In the genomic region with DNA sequence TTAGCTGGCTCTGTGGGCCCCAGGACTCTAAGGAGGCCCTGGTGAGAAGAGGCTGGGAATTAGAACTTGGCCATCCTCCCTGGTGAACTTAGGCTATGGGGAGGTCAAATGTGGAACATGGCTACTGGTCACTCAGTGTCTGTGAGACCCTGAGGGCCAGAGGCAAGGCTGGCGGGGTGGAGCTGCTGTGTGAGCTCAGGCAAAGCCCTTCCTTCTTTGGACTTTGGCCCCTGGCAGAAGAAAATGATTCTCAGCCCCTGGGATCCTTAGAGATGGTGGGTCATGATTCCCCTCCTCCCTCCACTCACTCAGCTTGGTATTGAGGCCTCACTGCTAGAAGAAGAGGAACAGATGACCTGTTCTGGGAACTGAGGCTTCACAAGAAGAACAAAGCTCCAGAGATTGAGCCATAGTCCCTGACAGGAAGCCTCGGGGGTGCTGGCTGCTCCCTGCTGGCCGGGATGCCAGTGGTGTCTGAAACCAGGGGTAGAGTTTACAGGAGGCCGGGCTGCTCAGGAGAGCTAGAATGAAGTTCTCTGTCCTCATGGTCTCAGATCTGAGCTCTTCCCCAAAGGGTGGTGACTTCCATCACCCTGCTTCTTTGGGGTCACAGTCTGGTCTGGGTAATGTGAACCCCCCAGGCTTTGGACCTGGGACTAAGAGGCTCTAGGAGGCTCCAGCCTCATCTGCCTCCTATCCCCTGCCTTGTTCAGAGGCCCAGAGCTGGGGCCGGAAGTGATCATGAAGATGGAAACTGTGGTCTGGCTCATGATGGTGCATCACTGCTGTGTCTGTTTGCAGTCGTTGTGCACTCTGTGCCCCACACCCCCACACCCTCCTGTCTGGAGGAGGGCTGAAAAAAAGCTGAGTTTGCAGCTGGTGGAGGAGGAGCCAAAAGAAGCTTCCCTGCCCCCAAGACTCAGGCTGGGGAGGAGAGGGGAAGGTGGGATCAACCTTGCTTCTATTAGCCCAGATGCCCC, we compare ENCODE assay signal across 1 cellular context.
TF ChIP-seq lines count a peak whose summit lies in the region.

No MANE protein-coding gene starts in this region.

TF ChIP-seq in GM12878, 131 proteins besides CTCF, POLR2A, EP300 and RAD21 (continued from another document and continues in another):
- TF ChIP-seq ETV6 (conservative IDR thresholded peaks at IDR 0.05 in 1 of 2, IDR thresholded peaks at IDR 0.05 in 1 of 2; ENCODE audit: borderline replicate concordance in 1 of 2, low read depth in 1 of 2): peak in 1 of 2 experiments; percentile 71; a peak in 1 of 4 replicates
- no peak for TF ChIP-seq BRCA1 (IDR thresholded peaks at IDR 0.05; ENCODE audit: low read depth, low read length)
- no peak for TF ChIP-seq NR2C2 (IDR thresholded peaks at IDR 0.05; ENCODE audit: borderline replicate concordance, control insufficient read depth, insufficient read length, low read depth)
- TF ChIP-seq, protein P1, sequence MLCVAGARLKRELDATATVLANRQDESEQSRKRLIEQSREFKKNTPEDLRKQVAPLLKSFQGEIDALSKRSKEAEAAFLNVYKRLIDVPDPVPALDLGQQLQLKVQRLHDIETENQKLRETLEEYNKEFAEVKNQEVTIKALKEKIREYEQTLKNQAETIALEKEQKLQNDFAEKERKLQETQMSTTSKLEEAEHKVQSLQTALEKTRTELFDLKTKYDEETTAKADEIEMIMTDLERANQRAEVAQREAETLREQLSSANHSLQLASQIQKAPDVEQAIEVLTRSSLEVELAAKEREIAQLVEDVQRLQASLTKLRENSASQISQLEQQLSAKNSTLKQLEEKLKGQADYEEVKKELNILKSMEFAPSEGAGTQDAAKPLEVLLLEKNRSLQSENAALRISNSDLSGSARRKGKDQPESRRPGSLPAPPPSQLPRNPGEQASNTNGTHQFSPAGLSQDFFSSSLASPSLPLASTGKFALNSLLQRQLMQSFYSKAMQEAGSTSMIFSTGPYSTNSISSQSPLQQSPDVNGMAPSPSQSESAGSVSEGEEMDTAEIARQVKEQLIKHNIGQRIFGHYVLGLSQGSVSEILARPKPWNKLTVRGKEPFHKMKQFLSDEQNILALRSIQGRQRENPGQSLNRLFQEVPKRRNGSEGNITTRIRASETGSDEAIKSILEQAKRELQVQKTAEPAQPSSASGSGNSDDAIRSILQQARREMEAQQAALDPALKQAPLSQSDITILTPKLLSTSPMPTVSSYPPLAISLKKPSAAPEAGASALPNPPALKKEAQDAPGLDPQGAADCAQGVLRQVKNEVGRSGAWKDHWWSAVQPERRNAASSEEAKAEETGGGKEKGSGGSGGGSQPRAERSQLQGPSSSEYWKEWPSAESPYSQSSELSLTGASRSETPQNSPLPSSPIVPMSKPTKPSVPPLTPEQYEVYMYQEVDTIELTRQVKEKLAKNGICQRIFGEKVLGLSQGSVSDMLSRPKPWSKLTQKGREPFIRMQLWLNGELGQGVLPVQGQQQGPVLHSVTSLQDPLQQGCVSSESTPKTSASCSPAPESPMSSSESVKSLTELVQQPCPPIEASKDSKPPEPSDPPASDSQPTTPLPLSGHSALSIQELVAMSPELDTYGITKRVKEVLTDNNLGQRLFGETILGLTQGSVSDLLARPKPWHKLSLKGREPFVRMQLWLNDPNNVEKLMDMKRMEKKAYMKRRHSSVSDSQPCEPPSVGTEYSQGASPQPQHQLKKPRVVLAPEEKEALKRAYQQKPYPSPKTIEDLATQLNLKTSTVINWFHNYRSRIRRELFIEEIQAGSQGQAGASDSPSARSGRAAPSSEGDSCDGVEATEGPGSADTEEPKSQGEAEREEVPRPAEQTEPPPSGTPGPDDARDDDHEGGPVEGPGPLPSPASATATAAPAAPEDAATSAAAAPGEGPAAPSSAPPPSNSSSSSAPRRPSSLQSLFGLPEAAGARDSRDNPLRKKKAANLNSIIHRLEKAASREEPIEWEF (IDR thresholded peaks at IDR 0.05; ENCODE audit: insufficient replicate concordance, low read depth, low read length): no peak
- TF ChIP-seq, protein P2, sequence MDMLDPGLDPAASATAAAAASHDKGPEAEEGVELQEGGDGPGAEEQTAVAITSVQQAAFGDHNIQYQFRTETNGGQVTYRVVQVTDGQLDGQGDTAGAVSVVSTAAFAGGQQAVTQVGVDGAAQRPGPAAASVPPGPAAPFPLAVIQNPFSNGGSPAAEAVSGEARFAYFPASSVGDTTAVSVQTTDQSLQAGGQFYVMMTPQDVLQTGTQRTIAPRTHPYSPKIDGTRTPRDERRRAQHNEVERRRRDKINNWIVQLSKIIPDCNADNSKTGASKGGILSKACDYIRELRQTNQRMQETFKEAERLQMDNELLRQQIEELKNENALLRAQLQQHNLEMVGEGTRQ (IDR thresholded peaks at IDR 0.05; ENCODE audit: borderline replicate concordance, low read depth, low read length): no peak
- TF ChIP-seq YY1 (IDR thresholded peaks at IDR 0.05; ENCODE audit: low read depth, low read length): peak; percentile 68
- no peak for TF ChIP-seq WRNIP1 (IDR thresholded peaks at IDR 0.05; ENCODE audit: borderline replicate concordance, low read depth, low read length)
- no peak for TF ChIP-seq MXI1 (IDR thresholded peaks at IDR 0.05; ENCODE audit: low read depth, low read length)
- peak; percentile 71; the same call in 1 of the 2 replicates for TF ChIP-seq TCF12 (IDR thresholded peaks at IDR 0.05; ENCODE audit: low read depth, low read length)
- TF ChIP-seq, protein P3, sequence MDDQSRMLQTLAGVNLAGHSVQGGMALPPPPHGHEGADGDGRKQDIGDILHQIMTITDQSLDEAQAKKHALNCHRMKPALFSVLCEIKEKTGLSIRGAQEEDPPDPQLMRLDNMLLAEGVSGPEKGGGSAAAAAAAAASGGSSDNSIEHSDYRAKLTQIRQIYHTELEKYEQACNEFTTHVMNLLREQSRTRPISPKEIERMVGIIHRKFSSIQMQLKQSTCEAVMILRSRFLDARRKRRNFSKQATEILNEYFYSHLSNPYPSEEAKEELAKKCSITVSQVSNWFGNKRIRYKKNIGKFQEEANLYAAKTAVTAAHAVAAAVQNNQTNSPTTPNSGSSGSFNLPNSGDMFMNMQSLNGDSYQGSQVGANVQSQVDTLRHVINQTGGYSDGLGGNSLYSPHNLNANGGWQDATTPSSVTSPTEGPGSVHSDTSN (IDR thresholded peaks at IDR 0.05; ENCODE audit: insufficient replicate concordance, low read depth, low read length): no peak
- no peak for TF ChIP-seq RFX5 (IDR thresholded peaks at IDR 0.05; ENCODE audit: low read depth, low read length)
- 0 out of 2 replicates have a peak, but pooled peaks have one; percentile 59 for TF ChIP-seq TCF3 (IDR thresholded peaks at IDR 0.05; ENCODE audit: borderline replicate concordance, insufficient read depth, low read depth, low read length)
- no peak for TF ChIP-seq BCL11A (IDR thresholded peaks at IDR 0.05; ENCODE audit: low read depth, low read length)
- no peak for TF ChIP-seq MYB (IDR thresholded peaks at IDR 0.05; ENCODE audit: borderline replicate concordance, low read depth, low read length)
- TF ChIP-seq BMI1 (IDR thresholded peaks at IDR 0.05; ENCODE audit: borderline replicate concordance): no peak
- TF ChIP-seq, protein P4, sequence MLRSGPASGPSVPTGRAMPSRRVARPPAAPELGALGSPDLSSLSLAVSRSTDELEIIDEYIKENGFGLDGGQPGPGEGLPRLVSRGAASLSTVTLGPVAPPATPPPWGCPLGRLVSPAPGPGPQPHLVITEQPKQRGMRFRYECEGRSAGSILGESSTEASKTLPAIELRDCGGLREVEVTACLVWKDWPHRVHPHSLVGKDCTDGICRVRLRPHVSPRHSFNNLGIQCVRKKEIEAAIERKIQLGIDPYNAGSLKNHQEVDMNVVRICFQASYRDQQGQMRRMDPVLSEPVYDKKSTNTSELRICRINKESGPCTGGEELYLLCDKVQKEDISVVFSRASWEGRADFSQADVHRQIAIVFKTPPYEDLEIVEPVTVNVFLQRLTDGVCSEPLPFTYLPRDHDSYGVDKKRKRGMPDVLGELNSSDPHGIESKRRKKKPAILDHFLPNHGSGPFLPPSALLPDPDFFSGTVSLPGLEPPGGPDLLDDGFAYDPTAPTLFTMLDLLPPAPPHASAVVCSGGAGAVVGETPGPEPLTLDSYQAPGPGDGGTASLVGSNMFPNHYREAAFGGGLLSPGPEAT (IDR thresholded peaks at IDR 0.05; ENCODE audit: low read depth): no peak; the same call in 1 of the 2 replicates
- TF ChIP-seq MYC (IDR thresholded peaks at IDR 0.05; ENCODE audit: insufficient read depth, insufficient read length, insufficient replicate concordance, low read length, severe bottlenecking): no peak
- TF ChIP-seq SREBF1 (IDR thresholded peaks at IDR 0.05; ENCODE audit: low read length): no peak
- no peak for TF ChIP-seq ZSCAN29 (IDR thresholded peaks at IDR 0.05)
- peak; percentile 65; the same call in 1 of the 2 replicates for TF ChIP-seq TAF1 (IDR thresholded peaks at IDR 0.05; ENCODE audit: borderline replicate concordance, low read depth, low read length)
- TF ChIP-seq ZNF207 (IDR thresholded peaks at IDR 0.05; ENCODE audit: borderline replicate concordance): no peak
- TF ChIP-seq, protein P5, sequence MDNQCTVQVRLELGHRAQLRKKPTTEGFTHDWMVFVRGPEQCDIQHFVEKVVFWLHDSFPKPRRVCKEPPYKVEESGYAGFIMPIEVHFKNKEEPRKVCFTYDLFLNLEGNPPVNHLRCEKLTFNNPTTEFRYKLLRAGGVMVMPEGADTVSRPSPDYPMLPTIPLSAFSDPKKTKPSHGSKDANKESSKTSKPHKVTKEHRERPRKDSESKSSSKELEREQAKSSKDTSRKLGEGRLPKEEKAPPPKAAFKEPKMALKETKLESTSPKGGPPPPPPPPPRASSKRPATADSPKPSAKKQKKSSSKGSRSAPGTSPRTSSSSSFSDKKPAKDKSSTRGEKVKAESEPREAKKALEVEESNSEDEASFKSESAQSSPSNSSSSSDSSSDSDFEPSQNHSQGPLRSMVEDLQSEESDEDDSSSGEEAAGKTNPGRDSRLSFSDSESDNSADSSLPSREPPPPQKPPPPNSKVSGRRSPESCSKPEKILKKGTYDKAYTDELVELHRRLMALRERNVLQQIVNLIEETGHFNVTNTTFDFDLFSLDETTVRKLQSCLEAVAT (IDR thresholded peaks at IDR 0.05): 0 out of 2 replicates have a peak, but pooled peaks have one; percentile 17
- TF ChIP-seq, protein P6, sequence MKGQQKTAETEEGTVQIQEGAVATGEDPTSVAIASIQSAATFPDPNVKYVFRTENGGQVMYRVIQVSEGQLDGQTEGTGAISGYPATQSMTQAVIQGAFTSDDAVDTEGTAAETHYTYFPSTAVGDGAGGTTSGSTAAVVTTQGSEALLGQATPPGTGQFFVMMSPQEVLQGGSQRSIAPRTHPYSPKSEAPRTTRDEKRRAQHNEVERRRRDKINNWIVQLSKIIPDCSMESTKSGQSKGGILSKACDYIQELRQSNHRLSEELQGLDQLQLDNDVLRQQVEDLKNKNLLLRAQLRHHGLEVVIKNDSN (IDR thresholded peaks at IDR 0.05; ENCODE audit: borderline replicate concordance, extremely low read length, insufficient read depth, low read depth, low read length): no peak
- TF ChIP-seq FOXK2 (IDR thresholded peaks at IDR 0.05): no peak
- TF ChIP-seq SUZ12 (IDR thresholded peaks at IDR 0.05; ENCODE audit: unreplicated experiment): no peak
- TF ChIP-seq, protein P7, sequence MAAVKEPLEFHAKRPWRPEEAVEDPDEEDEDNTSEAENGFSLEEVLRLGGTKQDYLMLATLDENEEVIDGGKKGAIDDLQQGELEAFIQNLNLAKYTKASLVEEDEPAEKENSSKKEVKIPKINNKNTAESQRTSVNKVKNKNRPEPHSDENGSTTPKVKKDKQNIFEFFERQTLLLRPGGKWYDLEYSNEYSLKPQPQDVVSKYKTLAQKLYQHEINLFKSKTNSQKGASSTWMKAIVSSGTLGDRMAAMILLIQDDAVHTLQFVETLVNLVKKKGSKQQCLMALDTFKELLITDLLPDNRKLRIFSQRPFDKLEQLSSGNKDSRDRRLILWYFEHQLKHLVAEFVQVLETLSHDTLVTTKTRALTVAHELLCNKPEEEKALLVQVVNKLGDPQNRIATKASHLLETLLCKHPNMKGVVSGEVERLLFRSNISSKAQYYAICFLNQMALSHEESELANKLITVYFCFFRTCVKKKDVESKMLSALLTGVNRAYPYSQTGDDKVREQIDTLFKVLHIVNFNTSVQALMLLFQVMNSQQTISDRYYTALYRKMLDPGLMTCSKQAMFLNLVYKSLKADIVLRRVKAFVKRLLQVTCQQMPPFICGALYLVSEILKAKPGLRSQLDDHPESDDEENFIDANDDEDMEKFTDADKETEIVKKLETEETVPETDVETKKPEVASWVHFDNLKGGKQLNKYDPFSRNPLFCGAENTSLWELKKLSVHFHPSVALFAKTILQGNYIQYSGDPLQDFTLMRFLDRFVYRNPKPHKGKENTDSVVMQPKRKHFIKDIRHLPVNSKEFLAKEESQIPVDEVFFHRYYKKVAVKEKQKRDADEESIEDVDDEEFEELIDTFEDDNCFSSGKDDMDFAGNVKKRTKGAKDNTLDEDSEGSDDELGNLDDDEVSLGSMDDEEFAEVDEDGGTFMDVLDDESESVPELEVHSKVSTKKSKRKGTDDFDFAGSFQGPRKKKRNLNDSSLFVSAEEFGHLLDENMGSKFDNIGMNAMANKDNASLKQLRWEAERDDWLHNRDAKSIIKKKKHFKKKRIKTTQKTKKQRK (IDR thresholded peaks at IDR 0.05; ENCODE audit: low read depth, low read length): no peak
- TF ChIP-seq, protein P8, sequence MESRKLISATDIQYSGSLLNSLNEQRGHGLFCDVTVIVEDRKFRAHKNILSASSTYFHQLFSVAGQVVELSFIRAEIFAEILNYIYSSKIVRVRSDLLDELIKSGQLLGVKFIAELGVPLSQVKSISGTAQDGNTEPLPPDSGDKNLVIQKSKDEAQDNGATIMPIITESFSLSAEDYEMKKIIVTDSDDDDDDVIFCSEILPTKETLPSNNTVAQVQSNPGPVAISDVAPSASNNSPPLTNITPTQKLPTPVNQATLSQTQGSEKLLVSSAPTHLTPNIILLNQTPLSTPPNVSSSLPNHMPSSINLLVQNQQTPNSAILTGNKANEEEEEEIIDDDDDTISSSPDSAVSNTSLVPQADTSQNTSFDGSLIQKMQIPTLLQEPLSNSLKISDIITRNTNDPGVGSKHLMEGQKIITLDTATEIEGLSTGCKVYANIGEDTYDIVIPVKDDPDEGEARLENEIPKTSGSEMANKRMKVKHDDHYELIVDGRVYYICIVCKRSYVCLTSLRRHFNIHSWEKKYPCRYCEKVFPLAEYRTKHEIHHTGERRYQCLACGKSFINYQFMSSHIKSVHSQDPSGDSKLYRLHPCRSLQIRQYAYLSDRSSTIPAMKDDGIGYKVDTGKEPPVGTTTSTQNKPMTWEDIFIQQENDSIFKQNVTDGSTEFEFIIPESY (IDR thresholded peaks at IDR 0.05): no peak
- peak; percentile 46; the same call in 1 of the 2 replicates for TF ChIP-seq SPI1 (IDR thresholded peaks at IDR 0.05; ENCODE audit: borderline replicate concordance, insufficient read depth, low read depth, low read length)
- TF ChIP-seq MEF2B (IDR thresholded peaks at IDR 0.05; ENCODE audit: partially characterized antibody, poor library complexity, severe bottlenecking): no peak
